19 cellular contexts compared by ENCODE assay signal in the genomic region with DNA sequence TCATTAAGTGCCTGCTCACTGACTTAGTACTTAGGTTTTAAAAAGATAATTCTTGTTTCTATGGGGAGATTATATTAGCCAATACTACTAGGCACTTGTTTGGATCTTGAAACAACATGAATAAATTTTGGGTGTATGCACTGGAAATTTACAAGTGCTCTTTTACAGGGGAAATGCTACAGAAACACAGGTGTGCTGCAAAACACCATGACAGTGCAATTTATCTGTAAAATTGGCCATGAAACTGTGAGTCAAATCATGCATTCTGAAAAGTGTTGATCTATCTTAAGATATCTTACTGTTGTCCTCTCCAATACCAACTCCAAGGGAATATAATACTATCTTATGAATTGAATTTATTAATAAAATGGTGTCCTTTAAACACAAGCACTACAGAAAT. TPM values are rescaled to one million over a fixed set of nuclear protein-coding genes. Genes with fewer than 3 reads are reported as not detected.
"Had no signal": no experiment of that assay in that cellular context is flagged by ENCODE, and none has a peak within 500 bp of the region (broad histone marks: within the 10 kb centered on the region; RNA-seq: fewer than 3 reads in every experiment).

No MANE protein-coding gene starts in this region.

- DNase-seq: activated CD4-positive, alpha-beta T cell treated with anti-CD3 and anti-CD28 coated beads, Interleukin-2, amount 50 U/mL, for 4 hours; activated gamma-delta T cell treated with Interleukin-2 at 50 U/mL for 16 hours; effector CD8-positive, alpha-beta T cell; heart right ventricle; ovary; sigmoid colon; spleen; stimulated activated naive B cell treated with anti-CD40 and anti-IgM and Interleukin-4, amounts not matched to agents 10 μg/mL and 1 μg/mL and 100 μg/mL, for 72 hours; upper lobe of right lung; WERI-Rb-1 had no signal

- H3K27me3 Mint-ChIP-seq: dendritic cell treated with granulocyte-macrophage colony-stimulating factor and Interleukin-4, amounts not matched to agents 40 ng/mL and 50 ng/mL, for 4 days; memory B cell had no signal

- H3K9me3 ChIP-seq: esophagus muscularis mucosa, gastroesophageal sphincter, ovary, thoracic aorta, upper lobe of right lung had no signal

- H3K36me3 ChIP-seq: esophagus muscularis mucosa, gastroesophageal sphincter, heart right ventricle, ovary, sigmoid colon, spleen, thoracic aorta, upper lobe of right lung, WERI-Rb-1 had no signal

- FAIRE-seq: endothelial cell of umbilical vein had no signal

- H3K4me3 ChIP-seq: gastroesophageal sphincter, heart right ventricle, ovary, spleen, thoracic aorta, upper lobe of right lung had no signal

- H3K4me3 Mint-ChIP-seq: dendritic cell treated with granulocyte-macrophage colony-stimulating factor and Interleukin-4, amounts not matched to agents 40 ng/mL and 50 ng/mL, for 4 days; memory B cell; stimulated activated naive B cell treated with anti-CD40 and anti-IgM and Interleukin-4, amounts not matched to agents 10 μg/mL and 1 μg/mL and 100 μg/mL, for 72 hours had no signal

- H3K27ac ChIP-seq: heart right ventricle, ovary, spleen, thoracic aorta, upper lobe of right lung had no signal

- H3K27me3 ChIP-seq: ovary, upper lobe of right lung had no signal

- H3K36me3 Mint-ChIP-seq: activated naive CD4-positive, alpha-beta T cell treated with anti-CD3 and anti-CD28 coated beads, Interleukin-2, amount 50 U/mL, for 72 hours; memory B cell; stimulated activated naive B cell treated with anti-CD40 and anti-IgM and Interleukin-4, amounts not matched to agents 10 μg/mL and 1 μg/mL and 100 μg/mL, for 72 hours had no signal

- H3K4me1 ChIP-seq: upper lobe of right lung had no signal

- H3K4me1 Mint-ChIP-seq: memory B cell; stimulated activated naive B cell treated with anti-CD40 and anti-IgM and Interleukin-4, amounts not matched to agents 10 μg/mL and 1 μg/mL and 100 μg/mL, for 72 hours had no signal

- H3K27ac Mint-ChIP-seq: activated naive CD4-positive, alpha-beta T cell treated with anti-CD3 and anti-CD28 coated beads, Interleukin-2, amount 50 U/mL, for 72 hours; dendritic cell treated with granulocyte-macrophage colony-stimulating factor and Interleukin-4, amounts not matched to agents 40 ng/mL and 50 ng/mL, for 4 days; memory B cell; stimulated activated naive B cell treated with anti-CD40 and anti-IgM and Interleukin-4, amounts not matched to agents 10 μg/mL and 1 μg/mL and 100 μg/mL, for 72 hours had no signal

- ATAC-seq: activated naive CD4-positive, alpha-beta T cell treated with anti-CD3 and anti-CD28 coated beads, Interleukin-2, amount 50 U/mL, for 72 hours; gastroesophageal sphincter; heart right ventricle; stimulated activated naive B cell treated with anti-CD40 and anti-IgM and Interleukin-4, amounts not matched to agents 10 μg/mL and 1 μg/mL and 100 μg/mL, for 72 hours; upper lobe of right lung had no signal

RNA-seq across cellular contexts. Expression of a gene that starts 12.1 kb away (rescaled TPM):
- total RNA-seq: activated CD8-positive, alpha-beta memory T cell treated with anti-CD3 and anti-CD28 coated beads for 36 hours; activated naive CD4-positive, alpha-beta T cell treated with anti-CD3 and anti-CD28 coated beads, Interleukin-2, amount 50 U/mL, for 72 hours; endothelial cell of umbilical vein; esophagus muscularis mucosa; heart right ventricle; liver; spleen; thoracic aorta had no signal
- polyA plus RNA-seq: endothelial cell of umbilical vein, heart right ventricle, liver, ovary, spleen had no signal

RNA-seq across cellular contexts. Expression of a gene that starts 55.4 kb away (rescaled TPM):
- total RNA-seq: activated CD8-positive, alpha-beta memory T cell treated with anti-CD3 and anti-CD28 coated beads for 36 hours; activated naive CD4-positive, alpha-beta T cell treated with anti-CD3 and anti-CD28 coated beads, Interleukin-2, amount 50 U/mL, for 72 hours had no signal
